In genomic region chr3:34569437-34569836, GRCh38 we compare ENCODE assay signal across 21 cellular contexts.
"Had no signal": no experiment of that assay in that cellular context is flagged by ENCODE, and none has a peak within 500 bp of the region (broad histone marks: within the 10 kb centered on the region; RNA-seq: fewer than 3 reads in every experiment).

No MANE protein-coding gene starts in this region.

- H3K27ac ChIP-seq: coronary artery, prostate gland, sigmoid colon, testis, tibial artery, upper lobe of left lung had no signal

- ATAC-seq: left lobe of liver; naive thymus-derived CD8-positive, alpha-beta T cell; right cardiac atrium; stimulated activated effector memory CD8-positive, alpha-beta T cell treated with anti-CD3 and anti-CD28 coated beads, Interleukin-12 subunit alpha, Interleukin-12 subunit beta, amount 100 ng/mL, for 72 hours had no signal

- H3K9me3 ChIP-seq: prostate gland, testis, upper lobe of left lung had no signal

- H3K36me3 ChIP-seq: prostate gland, sigmoid colon, tibial artery, upper lobe of left lung had no signal

- DNase-seq: dermis blood vessel endothelial cell; effector memory CD4-positive, alpha-beta T cell; hypothalamus; immature natural killer cell; mesenchymal stem cell; naive thymus-derived CD8-positive, alpha-beta T cell; nephron progenitor cell; nucleus accumbens; right cardiac atrium; sigmoid colon; stimulated activated CD4-positive, alpha-beta T cell treated with anti-CD3 and anti-CD28 coated beads, Interleukin-2, amount 100 ng/mL, for 24 hours; stimulated activated CD4-positive, alpha-beta T cell treated with anti-CD3 and anti-CD28 coated beads, Interleukin-4, amount 100 ng/mL, for 24 hours; stimulated activated naive CD4-positive, alpha-beta T cell treated with Interleukin-2 at 50 U/mL for 16 hours; substantia nigra; testis; tibial artery; upper lobe of left lung had no signal

- H3K27me3 ChIP-seq: sigmoid colon, testis, tibial artery, upper lobe of left lung had no signal

- H3K4me3 ChIP-seq: coronary artery, prostate gland, sigmoid colon, testis, tibial artery, upper lobe of left lung had no signal

- H3K4me1 ChIP-seq: prostate gland, sigmoid colon, testis, upper lobe of left lung had no signal
